4 cellular contexts compared by ENCODE assay signal in the genomic region with DNA sequence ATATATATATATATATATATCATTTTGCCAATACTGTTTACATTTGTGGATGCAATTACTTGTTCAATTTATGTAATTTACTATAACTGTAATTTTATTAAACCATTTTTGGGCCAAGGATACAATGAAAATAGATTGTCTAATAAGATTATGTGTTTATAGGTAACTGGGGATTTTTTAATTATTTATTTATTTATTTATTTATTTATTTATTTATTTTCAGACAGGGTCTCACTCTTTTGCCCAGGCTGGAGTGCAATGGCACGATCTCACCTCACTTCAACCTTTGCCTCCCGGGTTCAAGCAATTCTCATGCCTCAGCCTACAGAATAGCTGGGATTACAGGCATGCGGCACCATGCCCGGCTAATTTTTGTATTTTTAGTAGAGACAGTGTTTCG.
DNase-seq lines count a peak whose midpoint lies in the region; ATAC-seq, FAIRE-seq and TF ChIP-seq lines count a peak whose summit lies in the region.
"Not testable (repeated sequence)": the region's sequence is repeated elsewhere in the genome, so short reads cannot be mapped to it uniquely, and the experiment has no call there.

No MANE protein-coding gene starts in this region.

- not testable (repeated sequence) for H3K27me3 ChIP-seq in pancreas; small intestine (ENCODE audit: control insufficient read depth in 2 of 2, insufficient read depth in 2 of 2, low read length in 2 of 2)

- not testable (repeated sequence) for TF ChIP-seq CTCF in A549 (IDR thresholded peaks at IDR 0.05); HEK293 (tag by site-specific recombination; IDR thresholded peaks at IDR 0.05); pancreas (IDR thresholded peaks at IDR 0.05)

- not testable (repeated sequence) for TF ChIP-seq EP300 in A549 (IDR thresholded peaks at IDR 0.05)

- intact Hi-C loops in pancreas (cut with DNase I) = not testable (repeated sequence)

- not testable (repeated sequence) for H3K4me3 ChIP-seq in A549; HEK293 (ENCODE audit: low read depth, low read length); pancreas; small intestine (ENCODE audit: low read depth in 1 of 2, low read length in 2 of 2)

- TF ChIP-seq POLR2A in A549 (IDR thresholded peaks at IDR 0.05; ENCODE audit: low read length) = not testable (repeated sequence)

- H3K36me3 ChIP-seq in HEK293 (ENCODE audit: control insufficient read depth in 2 of 2, insufficient read depth in 1 of 2, low read length in 2 of 2); pancreas; small intestine (ENCODE audit: control insufficient read depth in 2 of 2, insufficient read depth in 2 of 2, low read length in 2 of 2): not testable (repeated sequence)

- CTCF ChIA-PET in A549 (lab: Yijun Ruan, JAX) = not testable (repeated sequence)
- CTCF ChIA-PET in HEK293 (lab: Yijun Ruan, JAX) = interaction anchor here (0.7 kb wide), 1 partner anchor 14 kb away, joined by 3 read pairs; no protein-coding TSS in a partner anchor

- H3K4me2 ChIP-seq in A549 = not testable (repeated sequence)

- H3K27ac ChIP-seq in A549; HEK293 (ENCODE audit: extremely low read depth, low read depth, low read length); pancreas; small intestine (ENCODE audit: low read depth in 1 of 2, low read length in 1 of 2): not testable (repeated sequence)

- not testable (repeated sequence) for ATAC-seq in A549, pancreas

- not testable (repeated sequence) for H3K4me1 ChIP-seq in A549; HEK293 (ENCODE audit: control insufficient read depth, insufficient read depth, low read length); pancreas; small intestine (ENCODE audit: control insufficient read depth in 2 of 2, insufficient read depth in 1 of 2, low read depth in 1 of 2, low read length in 1 of 2)

- FAIRE-seq in A549 (lab: Jason Lieb, UNC) = not testable (repeated sequence)
- FAIRE-seq in pancreas (lab: Jason Lieb, UNC) (peak; percentile 17), small intestine (lab: Jason Lieb, UNC) (peak; percentile 19)

- WGBS in A549 (ENCODE audit: missing lambda C conversion rate) = 30% methylated on average over 5 of the region's 5 CpGs
- WGBS in pancreas, 2 donors = 79 to 91% methylated on average over 5 of the region's 5 CpGs
- WGBS in small intestine, 3 donors = 91 to 92% (median 91%) methylated on average over 5 of the region's 5 CpGs

- not testable (repeated sequence) for TF ChIP-seq RAD21 in A549 (conservative IDR thresholded peaks at IDR 0.05 in 1 of 2, IDR thresholded peaks at IDR 0.05 in 1 of 2)

- POLR2A ChIA-PET in A549 (lab: Yijun Ruan, JAX); HEK293 (lab: Yijun Ruan, JAX): not testable (repeated sequence)

- DNase-seq in A549 (ENCODE audit: low read depth in 1 of 2, low spot score in 1 of 2); pancreas; small intestine: not testable (repeated sequence)

- H3K9me3 ChIP-seq in A549; HEK293 (ENCODE audit: control insufficient read depth, insufficient read depth, low read depth, low read length); pancreas; small intestine (ENCODE audit: control insufficient read depth, low read depth): not testable (repeated sequence)

TF ChIP-seq in A549, 52 proteins besides CTCF, POLR2A, EP300 and RAD21:
- peak; percentile 44 for TF ChIP-seq ZC3H11A (IDR thresholded peaks at IDR 0.05)
TF ChIP-seq in A549: peak in this region for 1; not testable (repeated sequence) for 51.

TF ChIP-seq in HEK293, 187 proteins besides CTCF, POLR2A, EP300 and RAD21 (continues in another document):
- TF ChIP-seq ZNF654 (tag by site-specific recombination; IDR thresholded peaks at IDR 0.05; ENCODE audit: low read depth) (peak; percentile 12; the same call in 1 of the 2 replicates), ZNF394 (tag by site-specific recombination; IDR thresholded peaks at IDR 0.05; ENCODE audit: borderline replicate concordance) (peak; percentile 77; the same call in 1 of the 2 replicates), ZNF202 (tag by site-specific recombination; IDR thresholded peaks at IDR 0.05; ENCODE audit: borderline replicate concordance) (peak; percentile 44; the same call in 1 of the 2 replicates), ZNF426 (tag by site-specific recombination; IDR thresholded peaks at IDR 0.05) (peak; percentile 61), ZNF560 (tag by site-specific recombination; IDR thresholded peaks at IDR 0.05; ENCODE audit: borderline replicate concordance) (0 out of 2 replicates have a peak, but pooled peaks have one; percentile 37), RBAK (tag by site-specific recombination; IDR thresholded peaks at IDR 0.05) (0 out of 2 replicates have a peak, but pooled peaks have one; percentile 35), ZNF555 (tag by site-specific recombination; conservative IDR thresholded peaks at IDR 0.05) (peak; percentile 57), ZNF140 (tag by site-specific recombination; IDR thresholded peaks at IDR 0.05) (peak; percentile 69; the same call in 1 of the 2 replicates), ZXDB (tag by site-specific recombination; IDR thresholded peaks at IDR 0.05) (0 out of 2 replicates have a peak, but pooled peaks have one; percentile 29), ZNF266 (tag by site-specific recombination; IDR thresholded peaks at IDR 0.05; ENCODE audit: low read depth) (0 out of 2 replicates have a peak, but pooled peaks have one; percentile 21), ZNF623 (tag by site-specific recombination; IDR thresholded peaks at IDR 0.05) (peak; percentile 60), ZNF510 (tag by site-specific recombination; IDR thresholded peaks at IDR 0.05; ENCODE audit: insufficient replicate concordance) (peak; percentile 21), ZNF19 (tag by site-specific recombination; IDR thresholded peaks at IDR 0.05; ENCODE audit: low read depth) (0 out of 2 replicates have a peak, but pooled peaks have one; percentile 36)
- TF ChIP-seq, protein P1, sequence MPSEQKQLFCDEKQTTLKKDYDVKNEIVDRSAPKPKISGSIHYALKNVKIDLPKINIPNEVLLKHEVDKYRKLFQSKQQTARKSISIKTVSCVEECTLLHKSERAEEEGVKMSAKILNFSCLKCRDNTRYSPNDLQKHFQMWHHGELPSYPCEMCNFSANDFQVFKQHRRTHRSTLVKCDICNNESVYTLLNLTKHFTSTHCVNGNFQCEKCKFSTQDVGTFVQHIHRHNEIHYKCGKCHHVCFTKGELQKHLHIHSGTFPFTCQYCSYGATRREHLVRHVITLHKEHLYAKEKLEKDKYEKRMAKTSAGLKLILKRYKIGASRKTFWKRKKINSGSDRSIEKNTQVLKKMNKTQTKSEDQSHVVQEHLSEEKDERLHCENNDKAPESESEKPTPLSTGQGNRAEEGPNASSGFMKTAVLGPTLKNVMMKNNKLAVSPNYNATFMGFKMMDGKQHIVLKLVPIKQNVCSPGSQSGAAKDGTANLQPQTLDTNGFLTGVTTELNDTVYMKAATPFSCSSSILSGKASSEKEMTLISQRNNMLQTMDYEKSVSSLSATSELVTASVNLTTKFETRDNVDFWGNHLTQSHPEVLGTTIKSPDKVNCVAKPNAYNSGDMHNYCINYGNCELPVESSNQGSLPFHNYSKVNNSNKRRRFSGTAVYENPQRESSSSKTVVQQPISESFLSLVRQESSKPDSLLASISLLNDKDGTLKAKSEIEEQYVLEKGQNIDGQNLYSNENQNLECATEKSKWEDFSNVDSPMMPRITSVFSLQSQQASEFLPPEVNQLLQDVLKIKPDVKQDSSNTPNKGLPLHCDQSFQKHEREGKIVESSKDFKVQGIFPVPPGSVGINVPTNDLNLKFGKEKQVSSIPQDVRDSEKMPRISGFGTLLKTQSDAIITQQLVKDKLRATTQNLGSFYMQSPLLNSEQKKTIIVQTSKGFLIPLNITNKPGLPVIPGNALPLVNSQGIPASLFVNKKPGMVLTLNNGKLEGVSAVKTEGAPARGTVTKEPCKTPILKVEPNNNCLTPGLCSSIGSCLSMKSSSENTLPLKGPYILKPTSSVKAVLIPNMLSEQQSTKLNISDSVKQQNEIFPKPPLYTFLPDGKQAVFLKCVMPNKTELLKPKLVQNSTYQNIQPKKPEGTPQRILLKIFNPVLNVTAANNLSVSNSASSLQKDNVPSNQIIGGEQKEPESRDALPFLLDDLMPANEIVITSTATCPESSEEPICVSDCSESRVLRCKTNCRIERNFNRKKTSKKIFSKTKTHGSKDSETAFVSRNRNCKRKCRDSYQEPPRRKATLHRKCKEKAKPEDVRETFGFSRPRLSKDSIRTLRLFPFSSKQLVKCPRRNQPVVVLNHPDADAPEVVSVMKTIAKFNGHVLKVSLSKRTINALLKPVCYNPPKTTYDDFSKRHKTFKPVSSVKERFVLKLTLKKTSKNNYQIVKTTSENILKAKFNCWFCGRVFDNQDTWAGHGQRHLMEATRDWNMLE (tag by site-specific recombination; conservative IDR thresholded peaks at IDR 0.05; ENCODE audit: low read depth) = peak; percentile 64; the same call in 1 of the 2 replicates
- TF ChIP-seq, protein P2, sequence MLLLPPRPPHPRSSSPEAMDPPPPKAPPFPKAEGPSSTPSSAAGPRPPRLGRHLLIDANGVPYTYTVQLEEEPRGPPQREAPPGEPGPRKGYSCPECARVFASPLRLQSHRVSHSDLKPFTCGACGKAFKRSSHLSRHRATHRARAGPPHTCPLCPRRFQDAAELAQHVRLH (tag by site-specific recombination; IDR thresholded peaks at IDR 0.05) = 0 out of 2 replicates have a peak, but pooled peaks have one; percentile 15
